35 cellular contexts compared by ENCODE assay signal in genomic region chr2:59893612-59894011, GRCh38.
"Had no signal": no experiment of that assay in that cellular context is flagged by ENCODE, and none has a peak within 500 bp of the region (broad histone marks: within the 10 kb centered on the region; RNA-seq: fewer than 3 reads in every experiment).

No MANE protein-coding gene starts in this region.

- H3K4me3 ChIP-seq: MG63 had no signal

- H3K27ac ChIP-seq: KMS-11 had no signal

- H3K9ac ChIP-seq: KMS-11 had no signal

- H3K9me3 ChIP-seq: MG63 had no signal

- H3K4me2 ChIP-seq: KMS-11 had no signal

- H3K36me3 ChIP-seq: MG63 had no signal

- DNase-seq: Karpas-422, Kasumi-1, KG1, MG63, MM.1S, MV-4-11, NCI-H1048, NCI-H1092, NCI-H1092 treated with DMSO at 0.1 percent for 48 hours, NCI-H1105, NCI-H1105 treated with DMSO at 0.1 percent for 48 hours, NCI-H1417, NCI-H1417 treated with DMSO at 0.1 percent for 48 hours, NCI-H1436, NCI-H1436 treated with DMSO at 0.1 percent for 48 hours, NCI-H146, NCI-H1694, NCI-H1694 treated with DMSO at 0.1 percent for 48 hours, NCI-H187, NCI-H187 treated with DMSO at 0.1 percent for 48 hours, NCI-H1930, NCI-H2029, NCI-H2029 treated with DMSO at 0.1 percent for 48 hours, NCI-H2081, NCI-H2081 treated with DMSO at 0.1 percent for 48 hours, NCI-H2107, NCI-H2171, NCI-H2171 treated with DMSO at 0.1 percent for 48 hours, NCI-H2227 treated with DMSO at 0.1 percent for 48 hours, NCI-H226, NCI-H345, NCI-H446, NCI-H446 treated with DMSO at 0.1 percent for 48 hours, NCI-H510A had no signal

- H3K27me3 ChIP-seq: MG63 had no signal
